In the genomic region with DNA sequence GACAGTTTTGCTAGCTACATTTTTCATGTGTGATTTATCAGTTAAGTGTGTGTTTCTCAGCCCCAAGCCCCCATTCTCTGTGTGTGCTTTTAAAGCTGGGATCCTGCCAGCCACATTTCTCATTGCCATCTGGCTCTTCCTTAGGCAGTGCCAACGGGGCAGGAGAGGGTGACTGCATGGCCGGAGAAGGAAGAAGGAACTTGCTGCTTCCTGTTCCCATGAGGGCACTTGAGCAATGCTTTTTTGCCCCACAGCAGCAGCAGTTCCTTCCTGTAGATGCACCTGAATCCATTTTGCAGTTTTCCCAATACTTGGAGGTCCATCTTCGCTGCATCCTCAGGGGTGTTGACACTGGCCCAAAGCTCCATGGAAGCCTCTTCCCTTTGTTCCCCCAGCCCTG, we compare ENCODE assay signal across 8 cellular contexts. TPM values are rescaled to one million over a fixed set of nuclear protein-coding genes. Genes with fewer than 3 reads are reported as not detected.
DNase-seq lines count a peak whose midpoint lies in the region; ATAC-seq and TF ChIP-seq lines count a peak whose summit lies in the region.

No MANE protein-coding gene starts in this region.

- in situ Hi-C loops in GM23248 (cut with MboI): no loop called here

- DNase-seq in EL: peak; percentile 42
- peak; percentile 35 for DNase-seq in NAMALWA (ENCODE audit: low spot score)
- DNase-seq in body of pancreas: peak in 3 of 4 donors; percentile 41 to 50 (median 45)
- DNase-seq in mucosa of descending colon: no peak
- DNase-seq in HT-29 (ENCODE audit: low spot score): no peak
- no peak for DNase-seq in NCI-H1092 (lab: John Stamatoyannopoulos, UW)
- DNase-seq in GM23248: no peak
- no peak for DNase-seq in foreskin melanocyte

- intact Hi-C loops in body of pancreas (cut with DNase I) (no loop called here), mucosa of descending colon (cut with DNase I, micrococcal nuclease) (no loop called here)

- H3K4me1 ChIP-seq in body of pancreas: peaks cover 17% of the 10 kb centered on the region
- H3K4me1 ChIP-seq in mucosa of descending colon (ENCODE audit: low read depth): peaks cover 23% of the 10 kb centered on the region
- no peaks in the 10 kb centered on the region for H3K4me1 ChIP-seq in GM23248 (ENCODE audit: insufficient read depth)

- no peak for ATAC-seq in body of pancreas
- peak; percentile 75 for ATAC-seq in mucosa of descending colon

- no peaks in the 10 kb centered on the region for H3F3A ChIP-seq in GM23248 (ENCODE audit: insufficient read depth)

- peaks cover 100% of the 10 kb centered on the region for H3K79me2 ChIP-seq in GM23248 (ENCODE audit: insufficient read depth)

- H4K20me1 ChIP-seq in GM23248 (ENCODE audit: insufficient read depth): peaks cover 7% of the 10 kb centered on the region

- H3K27ac ChIP-seq in body of pancreas: peak overlapping the region in 1 of 4 donors; percentile 12
- no peak overlapping the region for H3K27ac ChIP-seq in GM23248

- no peak overlapping the region for H3K4me2 ChIP-seq in GM23248 (ENCODE audit: unreplicated experiment)

- H3K9me2 ChIP-seq in GM23248 (ENCODE audit: insufficient read depth): no peaks in the 10 kb centered on the region

- no peak for TF ChIP-seq POLR2A in body of pancreas (IDR thresholded peaks at IDR 0.05)

- H3K4me3 ChIP-seq in body of pancreas (no peak overlapping the region), mucosa of descending colon (no peak overlapping the region), GM23248 (no peak overlapping the region)

- H3K27me3 ChIP-seq in body of pancreas (no peaks in the 10 kb centered on the region), GM23248 (replicated peaks; ENCODE audit: insufficient read depth) (no peaks in the 10 kb centered on the region)

- no peaks in the 10 kb centered on the region for H3K9me3 ChIP-seq in body of pancreas
- H3K9me3 ChIP-seq in mucosa of descending colon: no peaks in the 10 kb centered on the region
- no peaks in the 10 kb centered on the region for H3K9me3 ChIP-seq in GM23248 (ENCODE audit: low read depth)

- no peak overlapping the region for H3K9ac ChIP-seq in GM23248

- no peak overlapping the region for H2AFZ ChIP-seq in GM23248

- TF ChIP-seq CTCF in body of pancreas (IDR thresholded peaks at IDR 0.05) (no peak), mucosa of descending colon (IDR thresholded peaks at IDR 0.05) (no peak)

- 52 to 53% methylated on average over 3 of the region's 3 CpGs for WGBS in body of pancreas, 2 donors
- WGBS in GM23248 (ENCODE audit: low coverage in 1 of 2, low lambda C conversion rate in 2 of 2, missing lambda C conversion rate in 2 of 2), 2 experiments: 59 to 69% methylated on average over 3 of the region's 3 CpGs

- H3K36me3 ChIP-seq in body of pancreas (replicated peaks in 1 of 2; ENCODE audit: insufficient read depth in 1 of 2, low read depth in 2 of 2): no peaks in the 10 kb centered on the region
- H3K36me3 ChIP-seq in mucosa of descending colon (ENCODE audit: low read depth): no peaks in the 10 kb centered on the region
- H3K36me3 ChIP-seq in GM23248 (ENCODE audit: low read depth): no peaks in the 10 kb centered on the region

RNA-seq across cellular contexts. Expression of a gene that starts 37.5 kb away (rescaled TPM):
- total RNA-seq in body of pancreas (10 to 100 TPM; 25.2 to 39.9 TPM), mucosa of descending colon (10 to 100 TPM; 58.6 to 72.9 (median 58.9) TPM)
- 10.5 and 12.2 TPM in 2 replicates for total RNA-seq in HT-29 (2014; rRNA removed; shearing (Covaris generic))
- 14.1 and 53.5 TPM in 2 replicates for total RNA-seq in GM23248 (2014; rRNA removed; shearing (Covaris generic))
- 21.0 and 21.1 TPM in 2 replicates for polyA plus RNA-seq in GM23248 (2016; fragmentation: Nextera tagmentation; extraction: Ambion mirVana)

Comparison
In these comparisons a context has a peak if more than half of its experiments do, and no peak if none do; other contexts are left out.
1. DNase-seq: peak in EL (single experiment), NAMALWA (single experiment) and body of pancreas (3 of 4); none in mucosa of descending colon (0 of 3), HT-29 (single experiment), NCI-H1092 (single experiment), GM23248 (single experiment) and foreskin melanocyte (single experiment).